In the genomic region with DNA sequence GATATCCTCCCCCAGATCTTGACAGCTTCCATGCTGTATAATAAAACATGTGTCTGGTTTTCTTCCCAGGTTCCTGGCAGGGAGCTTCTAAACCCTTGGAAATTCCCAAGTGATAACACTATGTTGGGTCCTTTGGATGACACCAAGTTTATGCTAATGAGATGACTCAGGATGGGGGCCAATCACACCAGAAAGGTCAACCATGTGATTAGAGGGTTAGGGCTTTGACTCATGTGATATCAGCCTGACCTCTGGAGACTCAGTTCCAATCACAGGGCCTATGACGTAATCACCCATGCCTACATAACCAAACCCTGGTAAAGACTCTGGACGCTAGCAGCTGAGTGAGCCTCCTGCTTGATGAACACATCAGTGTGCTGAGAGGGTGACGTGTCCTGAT, we compare ENCODE assay signal across 1 cellular context.
A peak's percentile ranks its signal among the peaks of the same experiment; 100 is the strongest.
TF ChIP-seq lines count a peak whose summit lies in the region.

No MANE protein-coding gene starts in this region.

TF ChIP-seq in SK-N-SH, 30 proteins besides CTCF, POLR2A, EP300 and RAD21 (continued from another document):
- TF ChIP-seq RXRA (IDR thresholded peaks at IDR 0.05; ENCODE audit: borderline replicate concordance, low read depth) (peak; percentile 54; the same call in 1 of the 2 replicates), GATA2 (CRISPR knock-in tag; IDR thresholded peaks at IDR 0.05) (no peak)
- TF ChIP-seq, protein P1, sequence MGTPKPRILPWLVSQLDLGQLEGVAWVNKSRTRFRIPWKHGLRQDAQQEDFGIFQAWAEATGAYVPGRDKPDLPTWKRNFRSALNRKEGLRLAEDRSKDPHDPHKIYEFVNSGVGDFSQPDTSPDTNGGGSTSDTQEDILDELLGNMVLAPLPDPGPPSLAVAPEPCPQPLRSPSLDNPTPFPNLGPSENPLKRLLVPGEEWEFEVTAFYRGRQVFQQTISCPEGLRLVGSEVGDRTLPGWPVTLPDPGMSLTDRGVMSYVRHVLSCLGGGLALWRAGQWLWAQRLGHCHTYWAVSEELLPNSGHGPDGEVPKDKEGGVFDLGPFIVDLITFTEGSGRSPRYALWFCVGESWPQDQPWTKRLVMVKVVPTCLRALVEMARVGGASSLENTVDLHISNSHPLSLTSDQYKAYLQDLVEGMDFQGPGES (IDR thresholded peaks at IDR 0.05; ENCODE audit: low read depth, low read length), result no peak
